ENCODE assay signal across 14 cellular contexts in genomic region chr7:128071376-128071775, GRCh38. TPM values are rescaled to one million over a fixed set of nuclear protein-coding genes. Genes with fewer than 3 reads are reported as not detected.
DNase-seq lines count a peak whose midpoint lies in the region; ATAC-seq lines count a peak whose summit lies in the region.
"Had no signal": no experiment of that assay in that cellular context is flagged by ENCODE, and none has a peak within 500 bp of the region (broad histone marks: within the 10 kb centered on the region; RNA-seq: fewer than 3 reads in every experiment).

No MANE protein-coding gene starts in this region.

- no peak overlapping the region for H3K4me3 Mint-ChIP-seq in T-helper 1 cell treated with Interleukin-12 subunit alpha and Interleukin-12 subunit beta and Interleukin-4 antibody, amounts not matched to agents 30 μg/mL and 1 μg/mL, for 36 hours
- H3K4me3 Mint-ChIP-seq in activated naive CD8-positive, alpha-beta T cell treated with anti-CD3 and anti-CD28 coated beads, Interleukin-2, amount 10 ng/mL, durations not matched to agents 7 days and 5 days: no peak overlapping the region
- no peak overlapping the region for H3K4me3 Mint-ChIP-seq in activated naive CD8-positive, alpha-beta T cell treated with anti-CD3 and anti-CD28 coated beads for 36 hours
- H3K4me3 Mint-ChIP-seq in central memory CD8-positive, alpha-beta T cell: no peak overlapping the region
- no peak overlapping the region for H3K4me3 Mint-ChIP-seq in stimulated activated effector memory CD8-positive, alpha-beta T cell treated with anti-CD3 and anti-CD28 coated beads, Interleukin-12 subunit alpha, Interleukin-12 subunit beta, amount 100 ng/mL, for 72 hours
- H3K4me3 Mint-ChIP-seq: GM23338 had no signal

- no peaks in the 10 kb centered on the region for H3K36me3 Mint-ChIP-seq in T-helper 1 cell treated with Interleukin-12 subunit alpha and Interleukin-12 subunit beta and Interleukin-4 antibody, amounts not matched to agents 30 μg/mL and 1 μg/mL, for 36 hours (ENCODE audit: low read depth)
- H3K36me3 Mint-ChIP-seq in activated naive CD8-positive, alpha-beta T cell treated with anti-CD3 and anti-CD28 coated beads, Interleukin-2, amount 10 ng/mL, durations not matched to agents 7 days and 5 days: no peaks in the 10 kb centered on the region
- peaks cover 11% of the 10 kb centered on the region for H3K36me3 Mint-ChIP-seq in activated naive CD8-positive, alpha-beta T cell treated with anti-CD3 and anti-CD28 coated beads for 36 hours
- peaks cover 1% of the 10 kb centered on the region for H3K36me3 Mint-ChIP-seq in central memory CD8-positive, alpha-beta T cell (ENCODE audit: insufficient read depth)
- peaks cover 47% of the 10 kb centered on the region for H3K36me3 Mint-ChIP-seq in stimulated activated effector memory CD8-positive, alpha-beta T cell treated with anti-CD3 and anti-CD28 coated beads, Interleukin-12 subunit alpha, Interleukin-12 subunit beta, amount 100 ng/mL, for 72 hours

- peak overlapping the region; percentile 5 for H3K27ac Mint-ChIP-seq in T-helper 1 cell treated with Interleukin-12 subunit alpha and Interleukin-12 subunit beta and Interleukin-4 antibody, amounts not matched to agents 30 μg/mL and 1 μg/mL, for 36 hours
- peak overlapping the region; percentile 19 for H3K27ac Mint-ChIP-seq in activated naive CD8-positive, alpha-beta T cell treated with anti-CD3 and anti-CD28 coated beads, Interleukin-2, amount 10 ng/mL, durations not matched to agents 7 days and 5 days
- no peak overlapping the region for H3K27ac Mint-ChIP-seq in activated naive CD8-positive, alpha-beta T cell treated with anti-CD3 and anti-CD28 coated beads for 36 hours
- peak overlapping the region; percentile 41 for H3K27ac Mint-ChIP-seq in central memory CD8-positive, alpha-beta T cell (ENCODE audit: low read depth)
- H3K27ac Mint-ChIP-seq in stimulated activated effector memory CD8-positive, alpha-beta T cell treated with anti-CD3 and anti-CD28 coated beads, Interleukin-12 subunit alpha, Interleukin-12 subunit beta, amount 100 ng/mL, for 72 hours: peak overlapping the region; percentile 61
- H3K27ac Mint-ChIP-seq: GM23338 had no signal

- no peak for DNase-seq in T-helper 1 cell
- DNase-seq in activated naive CD8-positive, alpha-beta T cell treated with anti-CD3 and anti-CD28 coated beads, Interleukin-2, amount 10 ng/mL, durations not matched to agents 7 days and 5 days: no peak
- DNase-seq in activated naive CD8-positive, alpha-beta T cell treated with anti-CD3 and anti-CD28 coated beads for 36 hours: no peak
- DNase-seq in central memory CD8-positive, alpha-beta T cell (ENCODE audit: low spot score in 2 of 2): no peak
- DNase-seq in stimulated activated effector memory CD8-positive, alpha-beta T cell treated with anti-CD3 and anti-CD28 coated beads, Interleukin-12 subunit alpha, Interleukin-12 subunit beta, amount 100 ng/mL, for 72 hours (ENCODE audit: low spot score in 2 of 2): no peak
- no peak for DNase-seq in amygdala (lab: John Stamatoyannopoulos, UW)
- DNase-seq: 8988T, AML-193, Calu3, DMS 273 treated with DMSO at 0.1 percent for 48 hours, H7 had no signal

- H3K4me1 Mint-ChIP-seq in T-helper 1 cell treated with Interleukin-12 subunit alpha and Interleukin-12 subunit beta and Interleukin-4 antibody, amounts not matched to agents 30 μg/mL and 1 μg/mL, for 36 hours (ENCODE audit: low read depth): peaks cover 8% of the 10 kb centered on the region
- peaks cover 22% of the 10 kb centered on the region for H3K4me1 Mint-ChIP-seq in activated naive CD8-positive, alpha-beta T cell treated with anti-CD3 and anti-CD28 coated beads, Interleukin-2, amount 10 ng/mL, durations not matched to agents 7 days and 5 days
- H3K4me1 Mint-ChIP-seq in activated naive CD8-positive, alpha-beta T cell treated with anti-CD3 and anti-CD28 coated beads for 36 hours: peaks cover 22% of the 10 kb centered on the region
- no peaks in the 10 kb centered on the region for H3K4me1 Mint-ChIP-seq in central memory CD8-positive, alpha-beta T cell
- peaks cover 12% of the 10 kb centered on the region for H3K4me1 Mint-ChIP-seq in stimulated activated effector memory CD8-positive, alpha-beta T cell treated with anti-CD3 and anti-CD28 coated beads, Interleukin-12 subunit alpha, Interleukin-12 subunit beta, amount 100 ng/mL, for 72 hours

- no peaks in the 10 kb centered on the region for H3K27me3 Mint-ChIP-seq in T-helper 1 cell treated with Interleukin-12 subunit alpha and Interleukin-12 subunit beta and Interleukin-4 antibody, amounts not matched to agents 30 μg/mL and 1 μg/mL, for 36 hours (ENCODE audit: low read depth)
- H3K27me3 Mint-ChIP-seq in activated naive CD8-positive, alpha-beta T cell treated with anti-CD3 and anti-CD28 coated beads, Interleukin-2, amount 10 ng/mL, durations not matched to agents 7 days and 5 days: no peaks in the 10 kb centered on the region
- H3K27me3 Mint-ChIP-seq in activated naive CD8-positive, alpha-beta T cell treated with anti-CD3 and anti-CD28 coated beads for 36 hours: no peaks in the 10 kb centered on the region
- H3K27me3 Mint-ChIP-seq in central memory CD8-positive, alpha-beta T cell: no peaks in the 10 kb centered on the region

- peak; percentile 38 for ATAC-seq in activated naive CD8-positive, alpha-beta T cell treated with anti-CD3 and anti-CD28 coated beads, Interleukin-2, amount 10 ng/mL, durations not matched to agents 7 days and 5 days (ENCODE audit: low read depth)
- ATAC-seq in central memory CD8-positive, alpha-beta T cell (replicated peaks; ENCODE audit: extremely low read depth, poor library complexity, severe bottlenecking): no peak
- ATAC-seq in stimulated activated effector memory CD8-positive, alpha-beta T cell treated with anti-CD3 and anti-CD28 coated beads, Interleukin-12 subunit alpha, Interleukin-12 subunit beta, amount 100 ng/mL, for 72 hours: no peak
- ATAC-seq in GM21390 (IDR thresholded peaks at IDR 0.05; ENCODE audit: unreplicated experiment): no peak
- ATAC-seq: GM23338 had no signal

- H3K9me3 Mint-ChIP-seq in T-helper 1 cell treated with Interleukin-12 subunit alpha and Interleukin-12 subunit beta and Interleukin-4 antibody, amounts not matched to agents 30 μg/mL and 1 μg/mL, for 36 hours: no peaks in the 10 kb centered on the region
- H3K9me3 Mint-ChIP-seq in activated naive CD8-positive, alpha-beta T cell treated with anti-CD3 and anti-CD28 coated beads, Interleukin-2, amount 10 ng/mL, durations not matched to agents 7 days and 5 days: no peaks in the 10 kb centered on the region
- no peaks in the 10 kb centered on the region for H3K9me3 Mint-ChIP-seq in activated naive CD8-positive, alpha-beta T cell treated with anti-CD3 and anti-CD28 coated beads for 36 hours
- no peaks in the 10 kb centered on the region for H3K9me3 Mint-ChIP-seq in central memory CD8-positive, alpha-beta T cell
- H3K9me3 Mint-ChIP-seq in stimulated activated effector memory CD8-positive, alpha-beta T cell treated with anti-CD3 and anti-CD28 coated beads, Interleukin-12 subunit alpha, Interleukin-12 subunit beta, amount 100 ng/mL, for 72 hours: no peaks in the 10 kb centered on the region
- H3K9me3 Mint-ChIP-seq: GM23338 had no signal

- POLR2A ChIA-PET in activated naive CD8-positive, alpha-beta T cell treated with anti-CD3 and anti-CD28 coated beads, Interleukin-2, amount 10 ng/mL, durations not matched to agents 7 days and 5 days (lab: Charles Lee): no interaction called here

RNA-seq across cellular contexts. Expression of gene LRRC4, which starts 40.1 kb away (rescaled TPM):
- under 1 TPM in 1 of 2 experiments, not detected in 1; 0.11 TPM for total RNA-seq in activated naive CD8-positive, alpha-beta T cell treated with anti-CD3 and anti-CD28 coated beads, Interleukin-2, amount 10 ng/mL, durations not matched to agents 7 days and 5 days
- not detected for total RNA-seq in activated naive CD8-positive, alpha-beta T cell treated with anti-CD3 and anti-CD28 coated beads for 36 hours
- total RNA-seq: Calu3 had no signal
